ENCODE assay signal across 10 cellular contexts in the genomic region with DNA sequence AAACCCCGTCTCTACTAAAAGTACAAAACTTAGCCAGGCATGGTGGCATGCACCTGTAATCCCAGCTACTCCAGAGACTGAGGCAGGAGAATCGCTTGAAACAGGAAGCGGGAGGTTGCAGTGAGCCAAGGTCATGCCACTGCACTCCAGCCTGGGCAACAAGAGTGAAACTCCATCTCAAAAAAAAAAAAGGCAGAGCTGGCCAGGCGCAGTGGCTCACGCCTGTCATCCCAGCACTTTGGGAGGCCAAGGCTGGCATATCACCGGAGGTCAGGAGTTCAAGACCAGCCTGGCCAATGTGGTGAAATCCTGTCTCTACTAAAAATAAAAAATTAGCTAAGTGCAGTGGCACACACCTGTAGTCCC. TPM values are rescaled to one million over a fixed set of nuclear protein-coding genes. Genes with fewer than 3 reads are reported as not detected.
"Had no signal": no experiment of that assay in that cellular context is flagged by ENCODE, and none has a peak within 500 bp of the region (broad histone marks: within the 10 kb centered on the region; RNA-seq: fewer than 3 reads in every experiment).

No MANE protein-coding gene starts in this region.

RNA-seq across cellular contexts. Expression of a gene that starts 4.8 kb away (rescaled TPM):
- total RNA-seq: subcutaneous adipose tissue, suprapubic skin, thoracic aorta, thyroid gland, tibial nerve, upper lobe of right lung, ureter, vagina had no signal
- polyA plus RNA-seq: stomach had no signal

RNA-seq across cellular contexts. Expression of a gene that starts 27.9 kb away (rescaled TPM):
- total RNA-seq: suprapubic skin, temporal lobe, thyroid gland, vagina had no signal

RNA-seq across cellular contexts. Expression of a gene that starts 30.1 kb away (rescaled TPM):
- total RNA-seq: subcutaneous adipose tissue, suprapubic skin, thoracic aorta, thyroid gland, ureter had no signal

RNA-seq across cellular contexts. Expression of a gene that starts 45.0 kb away (rescaled TPM):
- total RNA-seq: vagina had no signal
